In the genomic region with DNA sequence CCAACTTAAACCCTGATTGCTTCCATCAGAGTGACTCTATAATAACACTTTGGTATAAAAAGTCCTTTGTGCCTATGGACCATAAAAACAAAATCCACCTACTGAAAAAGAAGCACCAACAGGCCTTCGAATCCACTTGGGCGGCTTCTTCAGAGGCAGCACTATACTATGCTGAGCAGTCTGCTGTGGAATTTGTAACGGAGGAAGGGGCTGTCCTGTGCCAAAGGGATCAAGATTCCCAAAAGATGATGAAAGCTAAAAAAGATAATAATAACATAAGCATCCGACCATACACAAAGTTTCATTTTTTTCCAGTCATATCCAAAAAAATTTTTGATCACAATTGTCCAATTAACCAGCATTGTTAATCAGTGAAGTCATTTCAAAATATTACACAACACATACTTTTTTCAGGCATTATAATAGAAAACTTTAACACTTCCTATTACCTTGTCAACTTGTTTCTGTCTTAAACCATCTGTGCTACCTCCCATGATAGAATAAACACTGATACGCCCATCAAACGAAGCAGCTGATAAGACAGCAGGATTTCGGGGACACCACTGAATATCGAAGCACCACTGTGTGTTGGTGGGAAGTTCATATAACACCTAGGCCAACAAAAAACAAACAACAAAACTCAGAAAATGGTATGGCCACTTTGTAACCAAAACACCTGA, we compare ENCODE assay signal across 16 cellular contexts. TPM values are rescaled to one million over a fixed set of nuclear protein-coding genes. Genes with fewer than 3 reads are reported as not detected.
DNase-seq lines count a peak whose midpoint lies in the region; ATAC-seq and TF ChIP-seq lines count a peak whose summit lies in the region.
"Had no signal": no experiment of that assay in that cellular context is flagged by ENCODE, and none has a peak within 500 bp of the region (broad histone marks: within the 10 kb centered on the region; RNA-seq: fewer than 3 reads in every experiment).

No MANE protein-coding gene starts in this region.

- H3K27me3 ChIP-seq in left lung (no peaks in the 10 kb centered on the region), esophagus squamous epithelium (no peaks in the 10 kb centered on the region), mesendoderm (ENCODE audit: insufficient read depth, low read length, poor library complexity) (no peaks in the 10 kb centered on the region)
- H3K27me3 ChIP-seq: neutrophil, Peyer's patch had no signal

- intact Hi-C loops in CD14-positive monocyte (cut with micrococcal nuclease) = loop anchor here in 1 of 2 donors (10.0 kb wide), 1 partner anchor 418 kb away; the partner anchor contains the start of gene COQ2
- intact Hi-C loops in activated T-helper 2 cell treated with anti-CD3 and anti-CD28 coated beads, Interferon-gamma antibody, Interleukin-2, Interleukin-4, amounts not matched to agents 10 μg/mL and 5 μg/mL and 100 μg/mL, durations not matched to agents 14 hours and 24 hours and 36 hours (cut with micrococcal nuclease) = no loop called here
- intact Hi-C loops in left lung (cut with DNase I) = no loop called here
- intact Hi-C loops in esophagus squamous epithelium (cut with DNase I) = no loop called here

- H3K4me1 Mint-ChIP-seq in CD14-positive monocyte = peaks cover 14% of the 10 kb centered on the region
- peaks cover 31% of the 10 kb centered on the region for H3K4me1 Mint-ChIP-seq in activated T-helper 2 cell treated with anti-CD3 and anti-CD28 coated beads, Interferon-gamma antibody, Interleukin-2, Interleukin-4, amounts not matched to agents 10 μg/mL and 5 μg/mL and 100 μg/mL, durations not matched to agents 14 hours and 24 hours and 36 hours (ENCODE audit: low read depth)

- H3K18ac ChIP-seq in mesendoderm (ENCODE audit: low read length) = no peak overlapping the region

- H3K4me3 Mint-ChIP-seq in CD14-positive monocyte = no peak overlapping the region
- no peak overlapping the region for H3K4me3 Mint-ChIP-seq in activated T-helper 2 cell treated with anti-CD3 and anti-CD28 coated beads, Interferon-gamma antibody, Interleukin-2, Interleukin-4, amounts not matched to agents 10 μg/mL and 5 μg/mL and 100 μg/mL, durations not matched to agents 14 hours and 24 hours and 36 hours (ENCODE audit: low read depth)

- H3K9ac ChIP-seq in mesendoderm (ENCODE audit: low read length) = no peak overlapping the region

- H3K36me3 ChIP-seq in left lung = peaks cover 4 to 97% of the 10 kb centered on the region in 2 donors
- H3K36me3 ChIP-seq in esophagus squamous epithelium = peaks cover 7 to 99% (median 16%) of the 10 kb centered on the region in 3 donors
- peaks cover 13% of the 10 kb centered on the region for H3K36me3 ChIP-seq in mesendoderm (ENCODE audit: control insufficient read depth, insufficient read depth, low read length)

- H4K5ac ChIP-seq in mesendoderm (ENCODE audit: low read length) = no peak overlapping the region

- 76 to 83% methylated on average over 8 of the region's 8 CpGs for WGBS in esophagus squamous epithelium, 2 donors
- no CpG with 5 or more reads among the region's 8 CpGs for WGBS in mesendoderm (ENCODE audit: extremely low coverage, insufficient coverage, low lambda C conversion rate)

- H3K9me3 ChIP-seq in left lung (no peaks in the 10 kb centered on the region), esophagus squamous epithelium (no peaks in the 10 kb centered on the region)
- H3K9me3 ChIP-seq: neutrophil, Peyer's patch had no signal

- DNase-seq in CD14-positive monocyte (ENCODE audit: low spot score) (no peak), EL (peak; percentile 61), left lung (no peak), esophagus squamous epithelium (lab: John Stamatoyannopoulos, UW) (no peak), mesendoderm (no peak), NCI-H1417 (lab: John Stamatoyannopoulos, UW) (no peak)
- DNase-seq in activated T-helper 2 cell treated with anti-CD3 and anti-CD28 coated beads, Interferon-gamma antibody, Interleukin-2, Interleukin-4, amounts not matched to agents 10 μg/mL and 5 μg/mL and 100 μg/mL, durations not matched to agents 14 hours and 24 hours and 36 hours (ENCODE audit: low spot score) = no peak
- DNase-seq: GF-D8, NCI-H146, NCI-H510A, Peyer's patch, small intestine, T-helper 9 cell had no signal

- ATAC-seq in left lung (no peak), GM21423 (IDR thresholded peaks at IDR 0.05; ENCODE audit: unreplicated experiment) (no peak)

- no peak overlapping the region for H2BK120ac ChIP-seq in mesendoderm (ENCODE audit: low read depth, low read length)

- no peaks in the 10 kb centered on the region for H3K79me1 ChIP-seq in mesendoderm (ENCODE audit: low read length)

- H2BK5ac ChIP-seq in mesendoderm (ENCODE audit: low read length) = no peak overlapping the region

- no peak overlapping the region for H3K56ac ChIP-seq in mesendoderm (ENCODE audit: low read length)

- no peak overlapping the region for H3K23ac ChIP-seq in mesendoderm (ENCODE audit: low read length)

- peaks cover 0 to 1% (median 0%) of the 10 kb centered on the region in 3 donors for H3K27me3 Mint-ChIP-seq in CD14-positive monocyte (ENCODE audit: low read depth in 3 of 3)
- H3K27me3 Mint-ChIP-seq in activated T-helper 2 cell treated with anti-CD3 and anti-CD28 coated beads, Interferon-gamma antibody, Interleukin-2, Interleukin-4, amounts not matched to agents 10 μg/mL and 5 μg/mL and 100 μg/mL, durations not matched to agents 14 hours and 24 hours and 36 hours (ENCODE audit: low read depth) = no peaks in the 10 kb centered on the region
- H3K27me3 Mint-ChIP-seq: activated naive CD4-positive, alpha-beta T cell treated with anti-CD3 and anti-CD28 coated beads, Interleukin-2, amount 50 U/mL, for 24 hours had no signal

- no peak overlapping the region for H2BK15ac ChIP-seq in mesendoderm (replicated peaks; ENCODE audit: low read depth)

- peaks cover 0 to 5% (median 0%) of the 10 kb centered on the region in 7 donors for H3K9me3 Mint-ChIP-seq in CD14-positive monocyte
- no peaks in the 10 kb centered on the region for H3K9me3 Mint-ChIP-seq in activated T-helper 2 cell treated with anti-CD3 and anti-CD28 coated beads, Interferon-gamma antibody, Interleukin-2, Interleukin-4, amounts not matched to agents 10 μg/mL and 5 μg/mL and 100 μg/mL, durations not matched to agents 14 hours and 24 hours and 36 hours
- H3K9me3 Mint-ChIP-seq: activated naive CD4-positive, alpha-beta T cell treated with anti-CD3 and anti-CD28 coated beads, Interleukin-2, amount 50 U/mL, for 24 hours had no signal

- peak overlapping the region; percentile 28 to 95 (median 75) for H3K27ac Mint-ChIP-seq in CD14-positive monocyte
- peak overlapping the region; percentile 33 for H3K27ac Mint-ChIP-seq in activated T-helper 2 cell treated with anti-CD3 and anti-CD28 coated beads, Interferon-gamma antibody, Interleukin-2, Interleukin-4, amounts not matched to agents 10 μg/mL and 5 μg/mL and 100 μg/mL, durations not matched to agents 14 hours and 24 hours and 36 hours

- no peak overlapping the region for H3K4me3 ChIP-seq in left lung
- no peak overlapping the region for H3K4me3 ChIP-seq in esophagus squamous epithelium
- H3K4me3 ChIP-seq in mesendoderm (ENCODE audit: low read length) = no peak overlapping the region
- H3K4me3 ChIP-seq: Peyer's patch had no signal

- H3K4ac ChIP-seq in mesendoderm (ENCODE audit: low read depth, low read length) = no peak overlapping the region

- no peak overlapping the region for H3K4me2 ChIP-seq in mesendoderm (ENCODE audit: low read length)

- H2AK5ac ChIP-seq in mesendoderm (ENCODE audit: low read length) = no peak overlapping the region

- TF ChIP-seq CTCF in CD14-positive monocyte (IDR thresholded peaks at IDR 0.05) (no peak), left lung (IDR thresholded peaks at IDR 0.05) (no peak), esophagus squamous epithelium (IDR thresholded peaks at IDR 0.05) (no peak)

- H3K27ac ChIP-seq in left lung (peak overlapping the region; percentile 53 to 66), esophagus squamous epithelium (peak overlapping the region in 2 of 4 donors; percentile 77 to 82), mesendoderm (ENCODE audit: low read depth, low read length) (no peak overlapping the region)

- TF ChIP-seq POLR2A in esophagus squamous epithelium (IDR thresholded peaks at IDR 0.05) = no peak

- H3K4me1 ChIP-seq in left lung = peaks cover 0 to 22% of the 10 kb centered on the region in 2 donors
- peaks cover 0 to 25% (median 14%) of the 10 kb centered on the region in 3 donors for H3K4me1 ChIP-seq in esophagus squamous epithelium
- no peaks in the 10 kb centered on the region for H3K4me1 ChIP-seq in mesendoderm (ENCODE audit: control insufficient read depth, low read depth, low read length)
- H3K4me1 ChIP-seq: Peyer's patch had no signal

- no peak overlapping the region for H4K8ac ChIP-seq in mesendoderm (ENCODE audit: low read depth, low read length)

- H3K79me2 ChIP-seq in mesendoderm (ENCODE audit: control insufficient read depth, insufficient read depth, low read length) = no peaks in the 10 kb centered on the region

- peaks cover 70 to 87% of the 10 kb centered on the region in 2 donors for H3K36me3 Mint-ChIP-seq in CD14-positive monocyte
- peaks cover 78% of the 10 kb centered on the region for H3K36me3 Mint-ChIP-seq in activated T-helper 2 cell treated with anti-CD3 and anti-CD28 coated beads, Interferon-gamma antibody, Interleukin-2, Interleukin-4, amounts not matched to agents 10 μg/mL and 5 μg/mL and 100 μg/mL, durations not matched to agents 14 hours and 24 hours and 36 hours (ENCODE audit: low read depth)

RNA-seq across cellular contexts. Expression of gene SEC31A, which starts 24.1 kb away (rescaled TPM):
- 100 to 1,000 TPM; 107 to 120 TPM for polyA plus RNA-seq in CD14-positive monocyte
- total RNA-seq in activated T-helper 2 cell treated with anti-CD3 and anti-CD28 coated beads, Interferon-gamma antibody, Interleukin-2, Interleukin-4, amounts not matched to agents 10 μg/mL and 5 μg/mL and 100 μg/mL, durations not matched to agents 14 hours and 24 hours and 36 hours = 138 and 142 TPM in 2 replicates
- total RNA-seq in left lung (100 to 1,000 TPM; 224 to 278 TPM), esophagus squamous epithelium (100 to 1,000 TPM in 3 of 4 donors, 10 to 100 TPM in 1; 88.8 to 161 (median 128) TPM)
- 117 TPM for polyA plus RNA-seq in mesendoderm (2013, experiment 1 of 2)
- 117 TPM for polyA plus RNA-seq in mesendoderm (2013, experiment 2 of 2)

RNA-seq across cellular contexts. Expression of gene THAP9, which starts 33.7 kb away (rescaled TPM):
- polyA plus RNA-seq in CD14-positive monocyte = 1 to 10 TPM; 1.4 TPM
- total RNA-seq in activated T-helper 2 cell treated with anti-CD3 and anti-CD28 coated beads, Interferon-gamma antibody, Interleukin-2, Interleukin-4, amounts not matched to agents 10 μg/mL and 5 μg/mL and 100 μg/mL, durations not matched to agents 14 hours and 24 hours and 36 hours = 1.8 and 2.6 TPM in 2 replicates
- total RNA-seq in left lung = 1 to 10 TPM; 2.1 to 3.5 TPM
- total RNA-seq in esophagus squamous epithelium = 1 to 10 TPM; 1.1 to 6.2 (median 2.8) TPM
- 8.1 TPM for polyA plus RNA-seq in mesendoderm (2013, experiment 1 of 2)
- polyA plus RNA-seq in mesendoderm (2013, experiment 2 of 2) = 7.2 TPM
